2 cellular contexts compared by ENCODE assay signal in the genomic region with DNA sequence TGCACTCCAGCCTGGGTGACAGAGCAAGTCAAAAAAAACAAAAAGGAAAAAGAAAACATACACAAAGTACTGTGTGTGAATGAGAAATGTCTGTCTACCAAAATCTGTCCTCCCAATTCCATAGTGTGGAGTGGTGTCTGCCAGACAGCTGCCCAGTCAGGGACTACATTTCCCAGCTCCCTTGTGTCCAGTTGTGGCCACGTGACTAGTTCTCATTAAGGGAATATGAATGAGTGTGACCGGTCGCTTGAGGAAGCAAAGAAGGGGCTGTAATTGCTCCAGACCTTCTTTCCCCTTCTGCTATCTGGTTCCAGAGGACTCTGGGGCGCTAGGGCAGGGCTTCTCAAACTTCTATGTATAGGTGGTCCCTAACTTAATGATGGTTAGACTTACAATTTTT.
A peak's percentile ranks its signal among the peaks of the same experiment; 100 is the strongest.
TF ChIP-seq lines count a peak whose summit lies in the region.

No MANE protein-coding gene starts in this region.

TF ChIP-seq in HepG2, 621 proteins besides CTCF, POLR2A, EP300 and RAD21:
- TF ChIP-seq ZNF143 (CRISPR knock-in tag; IDR thresholded peaks at IDR 0.05) (peak; percentile 65), SATB2 (CRISPR knock-in tag; IDR thresholded peaks at IDR 0.05) (no peak), THAP11 (CRISPR knock-in tag; IDR thresholded peaks at IDR 0.05) (peak; percentile 67)

TF ChIP-seq in K562, 482 proteins besides CTCF, POLR2A, EP300 and RAD21:
- TF ChIP-seq EP400 (IDR thresholded peaks at IDR 0.05) = no peak
- TF ChIP-seq ZNF644 (tag; IDR thresholded peaks at IDR 0.05; ENCODE audit: low read depth) = no peak
- peak; percentile 75 for TF ChIP-seq ZNF143 (CRISPR knock-in tag; IDR thresholded peaks at IDR 0.05)
- TF ChIP-seq POLR2B (IDR thresholded peaks at IDR 0.05; ENCODE audit: low read depth, partially characterized antibody) = no peak
- TF ChIP-seq STAT5B (CRISPR knock-in tag; IDR thresholded peaks at IDR 0.05) = no peak
- TF ChIP-seq, protein P1, sequence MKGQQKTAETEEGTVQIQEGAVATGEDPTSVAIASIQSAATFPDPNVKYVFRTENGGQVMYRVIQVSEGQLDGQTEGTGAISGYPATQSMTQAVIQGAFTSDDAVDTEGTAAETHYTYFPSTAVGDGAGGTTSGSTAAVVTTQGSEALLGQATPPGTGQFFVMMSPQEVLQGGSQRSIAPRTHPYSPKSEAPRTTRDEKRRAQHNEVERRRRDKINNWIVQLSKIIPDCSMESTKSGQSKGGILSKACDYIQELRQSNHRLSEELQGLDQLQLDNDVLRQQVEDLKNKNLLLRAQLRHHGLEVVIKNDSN (CRISPR knock-in tag; IDR thresholded peaks at IDR 0.05) = peak; percentile 88
- TF ChIP-seq TOE1 (IDR thresholded peaks at IDR 0.05; ENCODE audit: borderline replicate concordance) = peak; percentile 65; the same call in 1 of the 2 replicates
- TF ChIP-seq TOE1 (CRISPR knock-in tag; IDR thresholded peaks at IDR 0.05; ENCODE audit: borderline replicate concordance, low read depth) = no peak
- TF ChIP-seq CBFA2T2 (conservative IDR thresholded peaks at IDR 0.05) = peak; percentile 43
- TF ChIP-seq, protein P2, sequence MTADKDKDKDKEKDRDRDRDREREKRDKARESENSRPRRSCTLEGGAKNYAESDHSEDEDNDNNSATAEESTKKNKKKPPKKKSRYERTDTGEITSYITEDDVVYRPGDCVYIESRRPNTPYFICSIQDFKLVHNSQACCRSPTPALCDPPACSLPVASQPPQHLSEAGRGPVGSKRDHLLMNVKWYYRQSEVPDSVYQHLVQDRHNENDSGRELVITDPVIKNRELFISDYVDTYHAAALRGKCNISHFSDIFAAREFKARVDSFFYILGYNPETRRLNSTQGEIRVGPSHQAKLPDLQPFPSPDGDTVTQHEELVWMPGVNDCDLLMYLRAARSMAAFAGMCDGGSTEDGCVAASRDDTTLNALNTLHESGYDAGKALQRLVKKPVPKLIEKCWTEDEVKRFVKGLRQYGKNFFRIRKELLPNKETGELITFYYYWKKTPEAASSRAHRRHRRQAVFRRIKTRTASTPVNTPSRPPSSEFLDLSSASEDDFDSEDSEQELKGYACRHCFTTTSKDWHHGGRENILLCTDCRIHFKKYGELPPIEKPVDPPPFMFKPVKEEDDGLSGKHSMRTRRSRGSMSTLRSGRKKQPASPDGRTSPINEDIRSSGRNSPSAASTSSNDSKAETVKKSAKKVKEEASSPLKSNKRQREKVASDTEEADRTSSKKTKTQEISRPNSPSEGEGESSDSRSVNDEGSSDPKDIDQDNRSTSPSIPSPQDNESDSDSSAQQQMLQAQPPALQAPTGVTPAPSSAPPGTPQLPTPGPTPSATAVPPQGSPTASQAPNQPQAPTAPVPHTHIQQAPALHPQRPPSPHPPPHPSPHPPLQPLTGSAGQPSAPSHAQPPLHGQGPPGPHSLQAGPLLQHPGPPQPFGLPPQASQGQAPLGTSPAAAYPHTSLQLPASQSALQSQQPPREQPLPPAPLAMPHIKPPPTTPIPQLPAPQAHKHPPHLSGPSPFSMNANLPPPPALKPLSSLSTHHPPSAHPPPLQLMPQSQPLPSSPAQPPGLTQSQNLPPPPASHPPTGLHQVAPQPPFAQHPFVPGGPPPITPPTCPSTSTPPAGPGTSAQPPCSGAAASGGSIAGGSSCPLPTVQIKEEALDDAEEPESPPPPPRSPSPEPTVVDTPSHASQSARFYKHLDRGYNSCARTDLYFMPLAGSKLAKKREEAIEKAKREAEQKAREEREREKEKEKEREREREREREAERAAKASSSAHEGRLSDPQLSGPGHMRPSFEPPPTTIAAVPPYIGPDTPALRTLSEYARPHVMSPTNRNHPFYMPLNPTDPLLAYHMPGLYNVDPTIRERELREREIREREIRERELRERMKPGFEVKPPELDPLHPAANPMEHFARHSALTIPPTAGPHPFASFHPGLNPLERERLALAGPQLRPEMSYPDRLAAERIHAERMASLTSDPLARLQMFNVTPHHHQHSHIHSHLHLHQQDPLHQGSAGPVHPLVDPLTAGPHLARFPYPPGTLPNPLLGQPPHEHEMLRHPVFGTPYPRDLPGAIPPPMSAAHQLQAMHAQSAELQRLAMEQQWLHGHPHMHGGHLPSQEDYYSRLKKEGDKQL (CRISPR knock-in tag; IDR thresholded peaks at IDR 0.05; ENCODE audit: borderline replicate concordance) = no peak
- TF ChIP-seq BACH1 (tag; IDR thresholded peaks at IDR 0.05) = no peak
- TF ChIP-seq, protein P3, sequence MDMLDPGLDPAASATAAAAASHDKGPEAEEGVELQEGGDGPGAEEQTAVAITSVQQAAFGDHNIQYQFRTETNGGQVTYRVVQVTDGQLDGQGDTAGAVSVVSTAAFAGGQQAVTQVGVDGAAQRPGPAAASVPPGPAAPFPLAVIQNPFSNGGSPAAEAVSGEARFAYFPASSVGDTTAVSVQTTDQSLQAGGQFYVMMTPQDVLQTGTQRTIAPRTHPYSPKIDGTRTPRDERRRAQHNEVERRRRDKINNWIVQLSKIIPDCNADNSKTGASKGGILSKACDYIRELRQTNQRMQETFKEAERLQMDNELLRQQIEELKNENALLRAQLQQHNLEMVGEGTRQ (CRISPR knock-in tag; IDR thresholded peaks at IDR 0.05) = peak; percentile 91
- no peak for TF ChIP-seq CHD1 (IDR thresholded peaks at IDR 0.05; ENCODE audit: low read length)
- TF ChIP-seq NCOR1 (IDR thresholded peaks at IDR 0.05) = no peak
- no peak for TF ChIP-seq POLR2H (tag; IDR thresholded peaks at IDR 0.05; ENCODE audit: low read depth)
- peak; percentile 85 for TF ChIP-seq HCFC1 (IDR thresholded peaks at IDR 0.05; ENCODE audit: low read depth, low read length)
- TF ChIP-seq RAD51 (IDR thresholded peaks at IDR 0.05; ENCODE audit: borderline replicate concordance, low read depth) = peak; percentile 90
- TF ChIP-seq SIX5 (IDR thresholded peaks at IDR 0.05; ENCODE audit: borderline replicate concordance in 1 of 2, insufficient read depth in 1 of 2, low read depth in 1 of 2, low read length in 2 of 2) = peak; percentile 47 to 53; a peak in 2 of 4 replicates
- TF ChIP-seq, protein P4, sequence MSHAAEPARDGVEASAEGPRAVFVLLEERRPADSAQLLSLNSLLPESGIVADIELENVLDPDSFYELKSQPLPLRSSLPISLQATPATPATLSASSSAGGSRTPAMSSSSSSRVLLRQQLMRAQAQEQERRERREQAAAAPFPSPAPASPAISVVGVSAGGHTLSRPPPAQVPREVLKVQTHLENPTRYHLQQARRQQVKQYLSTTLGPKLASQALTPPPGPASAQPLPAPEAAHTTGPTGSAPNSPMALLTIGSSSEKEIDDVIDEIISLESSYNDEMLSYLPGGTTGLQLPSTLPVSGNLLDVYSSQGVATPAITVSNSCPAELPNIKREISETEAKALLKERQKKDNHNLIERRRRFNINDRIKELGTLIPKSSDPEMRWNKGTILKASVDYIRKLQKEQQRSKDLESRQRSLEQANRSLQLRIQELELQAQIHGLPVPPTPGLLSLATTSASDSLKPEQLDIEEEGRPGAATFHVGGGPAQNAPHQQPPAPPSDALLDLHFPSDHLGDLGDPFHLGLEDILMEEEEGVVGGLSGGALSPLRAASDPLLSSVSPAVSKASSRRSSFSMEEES (CRISPR knock-in tag; IDR thresholded peaks at IDR 0.05) = peak; percentile 36; the same call in 1 of the 2 replicates
- no peak for TF ChIP-seq RBBP5 (IDR thresholded peaks at IDR 0.05; ENCODE audit: borderline replicate concordance, insufficient read depth, low read length, poor library complexity, severe bottlenecking)
TF ChIP-seq in K562: peak in this region for 9.
